ENCODE assay signal across 1 cellular context in genomic region chr1:93827633-93828436, GRCh38.
TF ChIP-seq lines count a peak whose summit lies in the region.

No MANE protein-coding gene starts in this region.

TF ChIP-seq in A549, 52 proteins besides CTCF, POLR2A, EP300 and RAD21 (continued from another document):
- no peak for TF ChIP-seq JUNB (IDR thresholded peaks at IDR 0.05)
- no peak for TF ChIP-seq FOSL2 (IDR thresholded peaks at IDR 0.05)
- peak; percentile 41 for TF ChIP-seq FOSL2 (CRISPR knock-in tag; IDR thresholded peaks at IDR 0.05)
- no peak for TF ChIP-seq REST (IDR thresholded peaks at IDR 0.05)
- peak in 1 of 2 experiments; percentile 67; a peak in 2 of 4 replicates for TF ChIP-seq CEBPB (IDR thresholded peaks at IDR 0.05)
- no peak for TF ChIP-seq RFX5 (IDR thresholded peaks at IDR 0.05)
- no peak for TF ChIP-seq BCL3 (IDR thresholded peaks at IDR 0.05)
